Comparison of ENCODE assay signal across 8 cellular contexts in genomic region chr3:111801697-111802655, GRCh38. TPM values are rescaled to one million over a fixed set of nuclear protein-coding genes. Genes with fewer than 3 reads are reported as not detected.
DNase-seq lines count a peak whose midpoint lies in the region; ATAC-seq and TF ChIP-seq lines count a peak whose summit lies in the region.

No MANE protein-coding gene starts in this region.

- no peak for ATAC-seq in activated T-cell treated with anti-CD3 and anti-CD28 coated beads, Interleukin-2, amount 50 U/mL, for 72 hours (replicated peaks in 1 of 2)

- H3K36me3 ChIP-seq in CD8-positive, alpha-beta memory T cell (ENCODE audit: insufficient read depth, low read length), result no peaks in the 10 kb centered on the region

- no peaks in the 10 kb centered on the region for H3K27me3 Mint-ChIP-seq in chondrocyte (ENCODE audit: low read depth)
- H3K27me3 Mint-ChIP-seq in CD8-positive, alpha-beta memory T cell, result no peaks in the 10 kb centered on the region
- H3K27me3 Mint-ChIP-seq in activated T-cell treated with anti-CD3 and anti-CD28 coated beads, Interleukin-2, amount 50 U/mL, for 72 hours (ENCODE audit: low read depth), result no peaks in the 10 kb centered on the region

- peaks cover 48% of the 10 kb centered on the region for H3K4me1 Mint-ChIP-seq in chondrocyte (ENCODE audit: low read depth)
- H3K4me1 Mint-ChIP-seq in CD8-positive, alpha-beta memory T cell, result no peaks in the 10 kb centered on the region
- H3K4me1 Mint-ChIP-seq in activated T-cell treated with anti-CD3 and anti-CD28 coated beads, Interleukin-2, amount 50 U/mL, for 72 hours (ENCODE audit: low read depth), result no peaks in the 10 kb centered on the region

- no peak for TF ChIP-seq CTCF in chondrocyte (IDR thresholded peaks at IDR 0.05)

- no peaks in the 10 kb centered on the region for H3K27me3 ChIP-seq in CD8-positive, alpha-beta memory T cell (ENCODE audit: insufficient read depth, low read length, poor library complexity, severe bottlenecking)

- POLR2A ChIA-PET in CD8-positive, alpha-beta memory T cell (lab: Charles Lee), result no interaction called here

- H3K9me3 Mint-ChIP-seq in chondrocyte (ENCODE audit: low read depth), result peaks cover 3% of the 10 kb centered on the region
- no peaks in the 10 kb centered on the region for H3K9me3 Mint-ChIP-seq in CD8-positive, alpha-beta memory T cell
- peaks cover 3% of the 10 kb centered on the region in 2 donors for H3K9me3 Mint-ChIP-seq in activated T-cell treated with anti-CD3 and anti-CD28 coated beads, Interleukin-2, amount 50 U/mL, for 72 hours

- no peaks in the 10 kb centered on the region for H3K9me3 ChIP-seq in CD8-positive, alpha-beta memory T cell (ENCODE audit: low read length)

- no peaks in the 10 kb centered on the region for H3K36me3 Mint-ChIP-seq in chondrocyte (ENCODE audit: low read depth)
- peaks cover 0 to 8% (median 3%) of the 10 kb centered on the region in 3 donors for H3K36me3 Mint-ChIP-seq in CD8-positive, alpha-beta memory T cell
- peaks cover 0 to 3% of the 10 kb centered on the region in 2 donors for H3K36me3 Mint-ChIP-seq in activated T-cell treated with anti-CD3 and anti-CD28 coated beads, Interleukin-2, amount 50 U/mL, for 72 hours (ENCODE audit: insufficient read depth in 2 of 2)

- H3K27ac ChIP-seq in CD8-positive, alpha-beta memory T cell (ENCODE audit: low read depth, low read length), result no peak overlapping the region

- DNase-seq in HPDE6-E6E7 (ENCODE audit: extremely low spot score), result peak; percentile 28
- DNase-seq in chondrocyte (ENCODE audit: low spot score), result no peak
- DNase-seq in kidney tubule cell (ENCODE audit: low spot score), result peak; percentile 76
- DNase-seq in stromal cell of bone marrow (ENCODE audit: low read depth), result peak; percentile 87
- DNase-seq in stimulated activated naive CD4-positive, alpha-beta T cell treated with Interleukin-2 at 50 U/mL for 16 hours (lab: John Stamatoyannopoulos, UW), result no peak
- DNase-seq in CD1c-positive myeloid dendritic cell (ENCODE audit: extremely low spot score), result no peak
- no peak for DNase-seq in CD8-positive, alpha-beta memory T cell
- no peak for DNase-seq in activated T-cell treated with anti-CD3 and anti-CD28 coated beads, Interleukin-2, amount 50 U/mL, for 72 hours

- no peak overlapping the region for H3K4me3 Mint-ChIP-seq in chondrocyte (ENCODE audit: unreplicated experiment)
- H3K4me3 Mint-ChIP-seq in CD8-positive, alpha-beta memory T cell, result no peak overlapping the region
- H3K4me3 Mint-ChIP-seq in activated T-cell treated with anti-CD3 and anti-CD28 coated beads, Interleukin-2, amount 50 U/mL, for 72 hours, result no peak overlapping the region

- no peak overlapping the region for H3K4me3 ChIP-seq in CD8-positive, alpha-beta memory T cell (ENCODE audit: low read length)

- H3K4me1 ChIP-seq in CD8-positive, alpha-beta memory T cell (ENCODE audit: insufficient read depth, low read length), result no peaks in the 10 kb centered on the region

- CTCF ChIA-PET in CD8-positive, alpha-beta memory T cell (lab: Charles Lee), result interaction anchor here (1.7 kb wide), 1 partner anchor 7 kb away, joined by 4 read pairs; no protein-coding TSS in a partner anchor

- H3K27ac Mint-ChIP-seq in chondrocyte (ENCODE audit: unreplicated experiment), result peak overlapping the region; percentile 94
- H3K27ac Mint-ChIP-seq in CD8-positive, alpha-beta memory T cell, result no peak overlapping the region
- H3K27ac Mint-ChIP-seq in activated T-cell treated with anti-CD3 and anti-CD28 coated beads, Interleukin-2, amount 50 U/mL, for 72 hours, result no peak overlapping the region

RNA-seq across cellular contexts. Expression of gene PHLDB2, which starts 57.1 kb away (rescaled TPM):
- total RNA-seq in chondrocyte, result 70.3 to 138 TPM (median 133 TPM) in 3 replicates
- 1 to 10 TPM; 1.9 to 2.2 TPM for total RNA-seq in CD8-positive, alpha-beta memory T cell
- polyA plus RNA-seq in CD8-positive, alpha-beta memory T cell, result 8.1 TPM
- total RNA-seq in activated T-cell treated with anti-CD3 and anti-CD28 coated beads, Interleukin-2, amount 50 U/mL, for 72 hours, result 1 to 10 TPM; 1.1 to 2.5 TPM

Comparison
In these comparisons a context has a peak if more than half of its experiments do, and no peak if none do; other contexts are left out.
1. DNase-seq: peak in HPDE6-E6E7 (single experiment), kidney tubule cell (single experiment) and stromal cell of bone marrow (single experiment); none in chondrocyte (single experiment), stimulated activated naive CD4-positive, alpha-beta T cell treated with Interleukin-2 at 50 U/mL for 16 hours (single experiment), CD1c-positive myeloid dendritic cell (single experiment), CD8-positive, alpha-beta memory T cell (0 of 5) and activated T-cell treated with anti-CD3 and anti-CD28 coated beads, Interleukin-2, amount 50 U/mL, for 72 hours (0 of 2).
2. RNA of gene PHLDB2, which starts 57.1 kb away (total RNA-seq): 70.3 to 138 TPM in chondrocyte; 1.1 to 2.5 TPM in activated T-cell treated with anti-CD3 and anti-CD28 coated beads, Interleukin-2, amount 50 U/mL, for 72 hours and 1.9 to 2.2 TPM in CD8-positive, alpha-beta memory T cell; every median in the first group is over 10 times any median in the second.